Comparison of ENCODE assay signal across 2 cellular contexts in genomic region chr6:166612471-166612881, GRCh38.
TF ChIP-seq lines count a peak whose summit lies in the region.

No MANE protein-coding gene starts in this region.

TF ChIP-seq in SK-N-SH treated with all-trans-retinoic acid at 6 μM for 48 hours, 23 proteins besides CTCF, POLR2A, EP300 and RAD21:
- TF ChIP-seq CSDC2 (CRISPR knock-in tag; IDR thresholded peaks at IDR 0.05) (no peak), ZNF565 (CRISPR knock-in tag; conservative IDR thresholded peaks at IDR 0.05; ENCODE audit: low read depth) (no peak), TCF4 (CRISPR knock-in tag; IDR thresholded peaks at IDR 0.05; ENCODE audit: borderline replicate concordance) (no peak), RARB (CRISPR knock-in tag; IDR thresholded peaks at IDR 0.05) (no peak), TOX (CRISPR knock-in tag; IDR thresholded peaks at IDR 0.05; ENCODE audit: borderline replicate concordance) (no peak), ZNF8 (CRISPR knock-in tag; IDR thresholded peaks at IDR 0.05) (no peak), ESRRG (CRISPR knock-in tag; IDR thresholded peaks at IDR 0.05) (no peak), PPARA (CRISPR knock-in tag; IDR thresholded peaks at IDR 0.05; ENCODE audit: borderline replicate concordance) (no peak), ZC3H10 (CRISPR knock-in tag; IDR thresholded peaks at IDR 0.05) (no peak), PATZ1 (CRISPR knock-in tag; IDR thresholded peaks at IDR 0.05; ENCODE audit: borderline replicate concordance) (no peak), GLIS3 (CRISPR knock-in tag; IDR thresholded peaks at IDR 0.05) (no peak), ZNF70 (CRISPR knock-in tag; IDR thresholded peaks at IDR 0.05) (no peak)
TF ChIP-seq in SK-N-SH treated with all-trans-retinoic acid at 6 μM for 48 hours: peak in this region for 0.

TF ChIP-seq in SK-N-SH, 30 proteins besides CTCF, POLR2A, EP300 and RAD21:
- TF ChIP-seq SIN3A (IDR thresholded peaks at IDR 0.05; ENCODE audit: borderline replicate concordance, low read depth, low read length), result no peak
- no peak for TF ChIP-seq PBX3 (IDR thresholded peaks at IDR 0.05)
- no peak for TF ChIP-seq TAF1 (IDR thresholded peaks at IDR 0.05; ENCODE audit: borderline replicate concordance, low read depth, low read length)
- TF ChIP-seq SMC3 (IDR thresholded peaks at IDR 0.05; ENCODE audit: low read depth, low read length), result no peak
- no peak for TF ChIP-seq MXI1 (IDR thresholded peaks at IDR 0.05; ENCODE audit: low read depth, low read length)
- no peak for TF ChIP-seq POLR2AphosphoS5 (IDR thresholded peaks at IDR 0.05; ENCODE audit: low read depth, low read length)
- no peak for TF ChIP-seq IRF3 (IDR thresholded peaks at IDR 0.05; ENCODE audit: low read depth, low read length)
- TF ChIP-seq REST (IDR thresholded peaks at IDR 0.05; ENCODE audit: low read depth, low read length), result no peak
- TF ChIP-seq ZBTB33 (IDR thresholded peaks at IDR 0.05; ENCODE audit: borderline replicate concordance, low read depth), result no peak
- TF ChIP-seq MEF2A (IDR thresholded peaks at IDR 0.05; ENCODE audit: borderline replicate concordance, low read depth), result no peak
- no peak for TF ChIP-seq FOXJ3 (CRISPR knock-in tag; IDR thresholded peaks at IDR 0.05)
- no peak for TF ChIP-seq RFX5 (IDR thresholded peaks at IDR 0.05; ENCODE audit: low read length)
- TF ChIP-seq YY1 (IDR thresholded peaks at IDR 0.05; ENCODE audit: low read depth), result no peak
- TF ChIP-seq NRF1 (IDR thresholded peaks at IDR 0.05; ENCODE audit: low read depth, low read length), result no peak
